ENCODE assay signal across 32 cellular contexts in the genomic region with DNA sequence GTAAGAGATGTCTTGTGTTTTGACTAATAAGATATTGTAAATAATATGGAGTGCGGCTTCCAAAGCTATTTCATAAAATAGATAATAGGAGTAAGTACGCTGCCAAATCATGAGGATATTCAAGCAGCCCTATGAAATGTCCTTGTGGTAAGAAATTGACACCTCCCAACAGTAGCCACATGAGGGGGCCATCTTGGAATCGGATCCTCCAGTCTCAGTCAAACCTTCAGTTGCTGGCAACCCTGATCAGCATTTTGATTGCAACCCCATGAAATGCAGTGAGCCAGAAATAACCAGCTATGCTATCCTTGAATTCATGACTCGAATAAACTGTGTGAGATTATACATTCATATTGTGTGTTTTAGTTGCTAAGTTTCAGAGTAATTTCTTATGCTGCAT.
"Had no signal": no experiment of that assay in that cellular context is flagged by ENCODE, and none has a peak within 500 bp of the region (broad histone marks: within the 10 kb centered on the region; RNA-seq: fewer than 3 reads in every experiment).

No MANE protein-coding gene starts in this region.

- ATAC-seq: activated CD8-positive, alpha-beta T cell treated with anti-CD3 and anti-CD28 coated beads for 36 hours; Right ventricle myocardium inferior had no signal

- H3K9me3 Mint-ChIP-seq: activated CD4-positive, alpha-beta T cell treated with anti-CD3 and anti-CD28 coated beads, Interleukin-2, amount 10 ng/mL, durations not matched to agents 24 days and 14 days; activated naive CD4-positive, alpha-beta T cell treated with anti-CD3 and anti-CD28 coated beads, Interleukin-2, amount 50 U/mL, for 24 hours; activated naive CD8-positive, alpha-beta T cell treated with anti-CD3 and anti-CD28 coated beads, Interleukin-2, amount 10 ng/mL, durations not matched to agents 7 days and 5 days had no signal

- H3K4me1 ChIP-seq: ascending aorta had no signal

- H2AFZ ChIP-seq: PC-9 had no signal

- H3K9me3 ChIP-seq: ascending aorta, MG63 had no signal

- DNase-seq: activated CD4-positive, alpha-beta T cell treated with anti-CD3 and anti-CD28 coated beads, Interleukin-2, amount 10 ng/mL, durations not matched to agents 24 days and 14 days; activated CD4-positive, alpha-beta T cell treated with anti-CD3 and anti-CD28 coated beads, Interleukin-2, amount 50 U/mL, for 4 hours; activated CD8-positive, alpha-beta T cell treated with anti-CD3 and anti-CD28 coated beads for 36 hours; activated gamma-delta T cell; activated naive CD4-positive, alpha-beta T cell treated with Interleukin-2 at 50 U/mL for 16 hours; activated naive CD8-positive, alpha-beta T cell treated with anti-CD3 and anti-CD28 coated beads, Interleukin-2, amount 10 ng/mL, durations not matched to agents 7 days and 5 days; activated T-cell treated with anti-CD3 and anti-CD28 coated beads, Interleukin-2, amount 50 U/mL, for 1 hour; amygdala; Kasumi-1; MG63; NCI-H1048; NCI-H1105 treated with DMSO at 0.1 percent for 48 hours; NCI-H1436; NCI-H1694; NCI-H1930; NCI-H2081 treated with DMSO at 0.1 percent for 48 hours; NCI-H226; NCI-H446 treated with DMSO at 0.1 percent for 48 hours; NCI-H524; NCI-H69; NK-92 treated with Interleukin-12 subunit alpha and Interleukin-12 subunit beta, amount 100 ng/mL, for 24 hours; PC-9; T1000; WERI-Rb-1 had no signal

- H3K4me3 ChIP-seq: ascending aorta, cardiac muscle cell, MG63, PC-9, SK-N-MC had no signal

- H3K27me3 Mint-ChIP-seq: activated CD8-positive, alpha-beta T cell treated with anti-CD3 and anti-CD28 coated beads for 36 hours; activated naive CD4-positive, alpha-beta T cell treated with anti-CD3 and anti-CD28 coated beads, Interleukin-2, amount 50 U/mL, for 24 hours; activated naive CD8-positive, alpha-beta T cell treated with anti-CD3 and anti-CD28 coated beads, Interleukin-2, amount 10 ng/mL, durations not matched to agents 7 days and 5 days; central memory CD8-positive, alpha-beta T cell had no signal

- H3K27ac ChIP-seq: ascending aorta, cardiac muscle cell, PC-9, RWPE1, SK-N-MC, WERI-Rb-1 had no signal

- H3K27me3 ChIP-seq: ascending aorta, cardiac muscle cell, MG63 had no signal

- H3K4me2 ChIP-seq: PC-9 had no signal

- H3K36me3 ChIP-seq: ascending aorta, cardiac muscle cell, MG63, WERI-Rb-1 had no signal

- H3K4me1 Mint-ChIP-seq: activated CD4-positive, alpha-beta T cell treated with anti-CD3 and anti-CD28 coated beads, Interleukin-2, amount 10 ng/mL, durations not matched to agents 24 days and 14 days; activated naive CD4-positive, alpha-beta T cell treated with anti-CD3 and anti-CD28 coated beads, Interleukin-2, amount 50 U/mL, for 24 hours; activated naive CD8-positive, alpha-beta T cell treated with anti-CD3 and anti-CD28 coated beads, Interleukin-2, amount 10 ng/mL, durations not matched to agents 7 days and 5 days; central memory CD8-positive, alpha-beta T cell had no signal

- H3K27ac Mint-ChIP-seq: activated CD4-positive, alpha-beta T cell treated with anti-CD3 and anti-CD28 coated beads, Interleukin-2, amount 10 ng/mL, durations not matched to agents 24 days and 14 days; activated CD8-positive, alpha-beta T cell treated with anti-CD3 and anti-CD28 coated beads for 36 hours; activated naive CD4-positive, alpha-beta T cell treated with anti-CD3 and anti-CD28 coated beads, Interleukin-2, amount 50 U/mL, for 24 hours; activated naive CD8-positive, alpha-beta T cell treated with anti-CD3 and anti-CD28 coated beads, Interleukin-2, amount 10 ng/mL, durations not matched to agents 7 days and 5 days; activated T-helper 2 cell treated with anti-CD3 and anti-CD28 coated beads, Interferon-gamma antibody, Interleukin-2, Interleukin-4, amounts not matched to agents 10 μg/mL and 5 μg/mL and 100 μg/mL, durations not matched to agents 14 hours and 24 hours and 36 hours had no signal

- H3K36me3 Mint-ChIP-seq: activated naive CD4-positive, alpha-beta T cell treated with anti-CD3 and anti-CD28 coated beads, Interleukin-2, amount 50 U/mL, for 24 hours; activated naive CD8-positive, alpha-beta T cell treated with anti-CD3 and anti-CD28 coated beads, Interleukin-2, amount 10 ng/mL, durations not matched to agents 7 days and 5 days had no signal

- H3K4me3 Mint-ChIP-seq: activated CD4-positive, alpha-beta T cell treated with anti-CD3 and anti-CD28 coated beads, Interleukin-2, amount 10 ng/mL, durations not matched to agents 24 days and 14 days; activated CD8-positive, alpha-beta T cell treated with anti-CD3 and anti-CD28 coated beads for 36 hours; activated naive CD4-positive, alpha-beta T cell treated with anti-CD3 and anti-CD28 coated beads, Interleukin-2, amount 50 U/mL, for 24 hours; activated naive CD8-positive, alpha-beta T cell treated with anti-CD3 and anti-CD28 coated beads, Interleukin-2, amount 10 ng/mL, durations not matched to agents 7 days and 5 days; central memory CD8-positive, alpha-beta T cell had no signal
